ENCODE assay signal across 8 cellular contexts in the genomic region with DNA sequence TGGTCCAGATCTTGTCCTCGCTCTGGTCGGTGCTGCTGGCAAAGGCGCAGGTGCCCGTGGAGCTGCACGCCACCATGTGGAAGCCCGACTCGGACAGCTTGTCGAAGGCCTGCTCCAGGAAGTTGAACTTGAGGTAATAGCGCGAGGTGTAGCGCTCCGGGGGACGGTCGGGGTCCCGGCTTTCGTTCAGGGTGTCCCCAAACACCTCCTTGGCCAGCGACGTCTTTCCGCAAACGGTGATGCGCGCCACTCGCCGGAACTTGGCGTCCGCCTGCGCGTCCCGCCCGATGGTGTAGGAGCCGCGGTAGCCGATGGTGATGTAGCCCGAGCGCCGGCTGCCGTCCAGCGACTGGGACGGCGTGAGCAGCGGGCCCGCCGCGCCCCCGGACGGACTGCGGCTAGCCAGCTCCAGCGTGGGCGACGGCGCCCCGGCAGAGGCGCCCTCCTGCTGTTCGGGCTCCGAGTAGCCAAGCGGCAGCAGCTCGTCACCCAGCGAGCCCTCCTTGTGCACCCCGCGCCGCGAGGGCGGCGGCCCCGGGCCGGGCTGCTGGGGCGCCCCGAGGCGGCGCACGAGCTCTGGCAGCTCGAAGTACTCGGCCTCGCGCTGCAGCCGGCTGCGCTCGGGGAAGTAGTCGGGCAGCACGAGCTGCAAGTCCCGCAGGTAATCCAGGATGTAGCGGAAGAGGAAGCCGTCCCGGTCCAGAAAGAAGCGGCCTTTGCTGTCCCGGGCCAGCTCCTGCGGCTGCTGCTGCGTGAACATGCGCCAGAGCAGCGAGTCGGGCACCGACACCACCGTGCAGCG. TPM values are rescaled to one million over a fixed set of nuclear protein-coding genes. Genes with fewer than 3 reads are reported as not detected.
DNase-seq lines count a peak whose midpoint lies in the region; ATAC-seq, FAIRE-seq and TF ChIP-seq lines count a peak whose summit lies in the region.

No MANE protein-coding gene starts in this region.

- peak overlapping the region; percentile 93 for H3K4me3 Mint-ChIP-seq in activated CD4-positive, alpha-beta T cell treated with anti-CD3 and anti-CD28 coated beads for 36 hours

- peak overlapping the region; percentile 16 to 59 (median 42); a peak in 4 of 6 replicates for H3K4me3 ChIP-seq in HepG2 (replicated peaks in 1 of 3; ENCODE audit: insufficient read depth in 1 of 3, low read depth in 2 of 3, low read length in 3 of 3)

- H3K79me2 ChIP-seq in HepG2 (ENCODE audit: insufficient read depth, low read length), result no peaks in the 10 kb centered on the region

- peaks cover 7% of the 10 kb centered on the region; the same call in 1 of the 2 replicates for H3K4me1 ChIP-seq in HepG2 (ENCODE audit: insufficient read depth, low read length)

- no peaks in the 10 kb centered on the region for H4K20me1 ChIP-seq in HepG2 (ENCODE audit: insufficient read depth, low read length)

- TF ChIP-seq CTCF in HepG2 (CRISPR knock-in tag; IDR thresholded peaks at IDR 0.05), result no peak

- H3K4me2 ChIP-seq in HepG2 (ENCODE audit: low read depth, low read length), result peak overlapping the region; percentile 62

- no TSS peak for BruUV-seq in HepG2 (replicated peaks; lab: Mats Ljungman, UMichigan)

- intact Hi-C loops in activated CD4-positive, alpha-beta T cell treated with anti-CD3 and anti-CD28 coated beads for 36 hours (cut with DNase I, micrococcal nuclease), result loop anchor here (1.0 to 10.0 kb wide), 11 partner anchors 57 to 1401 kb away; partner anchors contain the start of genes CLN5 (in 1 of the 2), FBXL3 (in 1 of the 2), SLAIN1 (in 1 of the 2) and TBC1D4 (in 1 of the 2)
- intact Hi-C loops in HepG2 (cut with micrococcal nuclease; ENCODE audit: unreplicated experiment), result no loop called here

- peaks cover 2 to 16% of the 10 kb centered on the region in 2 experiments; a peak in 4 of 5 replicates for H3K27me3 ChIP-seq in HepG2 (ENCODE audit: control insufficient read depth in 1 of 2, insufficient read depth in 2 of 2, low read length in 2 of 2)

- peak overlapping the region; percentile 90 for H3K27ac Mint-ChIP-seq in activated CD4-positive, alpha-beta T cell treated with anti-CD3 and anti-CD28 coated beads for 36 hours

- H3K36me3 ChIP-seq in HepG2 (replicated peaks in 1 of 2; ENCODE audit: control insufficient read depth in 1 of 2, insufficient read depth in 2 of 2, low read length in 2 of 2), result no peaks in the 10 kb centered on the region

- TF ChIP-seq RAD21 in HepG2 (CRISPR knock-in tag; IDR thresholded peaks at IDR 0.05), result no peak

- no peak for FAIRE-seq in HepG2 (lab: Jason Lieb, UNC)

- no peak overlapping the region for H2AFZ ChIP-seq in HepG2 (ENCODE audit: low read length)

- ATAC-seq in HG02759 (IDR thresholded peaks at IDR 0.05; ENCODE audit: unreplicated experiment) (peak; percentile 40), HepG2 (peak; percentile 57)
- peak; percentile 56 for ATAC-seq in activated CD4-positive, alpha-beta T cell treated with anti-CD3 and anti-CD28 coated beads for 36 hours

- POLR2A ChIA-PET in activated CD4-positive, alpha-beta T cell treated with anti-CD3 and anti-CD28 coated beads for 36 hours (lab: Charles Lee), result interaction anchor here (1.1 to 1.8 kb wide), 2 partner anchors 140 to 190 kb away, joined by 4 to 7 read pairs; no protein-coding TSS in a partner anchor
- POLR2A ChIA-PET in HepG2 (lab: Yijun Ruan, JAX), result interaction anchor here (0.6 kb wide), 1 partner anchor 204 kb away, joined by 3 read pairs; no protein-coding TSS in a partner anchor

- DNase-seq in NCI-H1436 (lab: John Stamatoyannopoulos, UW) (peak; percentile 34), NCI-H1436 treated with DMSO at 0.1 percent for 48 hours (lab: John Stamatoyannopoulos, UW) (no peak), NCI-H1694 treated with DMSO at 0.1 percent for 48 hours (lab: John Stamatoyannopoulos, UW) (peak; percentile 77), HepG2 (ENCODE audit: low spot score) (no peak)
- DNase-seq in activated CD4-positive, alpha-beta T cell treated with anti-CD3 and anti-CD28 coated beads for 36 hours, result peak; percentile 73
- peak; percentile 52 for DNase-seq in stimulated activated CD4-positive, alpha-beta T cell treated with anti-CD3 and anti-CD28 coated beads, Interleukin-4, amount 100 ng/mL, for 1 hour

- H3K36me3 Mint-ChIP-seq in activated CD4-positive, alpha-beta T cell treated with anti-CD3 and anti-CD28 coated beads for 36 hours (ENCODE audit: low read depth), result no peaks in the 10 kb centered on the region

- TF ChIP-seq EP300 in HepG2 (IDR thresholded peaks at IDR 0.05; ENCODE audit: low read depth in 2 of 2, low read length in 2 of 2) (no peak), HepG2 (CRISPR knock-in tag; IDR thresholded peaks at IDR 0.05; ENCODE audit: borderline replicate concordance) (no peak)

- H3K4me1 Mint-ChIP-seq in activated CD4-positive, alpha-beta T cell treated with anti-CD3 and anti-CD28 coated beads for 36 hours, result peaks cover 32% of the 10 kb centered on the region

- peaks cover 6% of the 10 kb centered on the region for H3K27me3 Mint-ChIP-seq in activated CD4-positive, alpha-beta T cell treated with anti-CD3 and anti-CD28 coated beads for 36 hours

- H3K9ac ChIP-seq in HepG2 (ENCODE audit: insufficient read depth, low read depth, low read length), result no peak overlapping the region

- CTCF ChIA-PET in activated CD4-positive, alpha-beta T cell treated with anti-CD3 and anti-CD28 coated beads for 36 hours (lab: Charles Lee), result interaction anchor here (0.6 to 2.4 kb wide), 12 partner anchors 10 to 1015 kb away, joined by 3 to 11 read pairs (median 4); no protein-coding TSS in a partner anchor
- CTCF ChIA-PET in HepG2 (lab: Yijun Ruan, JAX; ENCODE audit: low intra/inter-chr PET ratio, low total read pairs), result no interaction called here

- in situ Hi-C loops in HepG2 (cut with HindIII; ENCODE audit: extremely low pct_ligation_motif_present, low pct_unique_long_range_greater_than_20kb), result no loop called here

- H3K9me3 ChIP-seq in HepG2 (ENCODE audit: low read length), result no peaks in the 10 kb centered on the region

- WGBS in HepG2 (ENCODE audit: low lambda C conversion rate), result 90% methylated on average over 20 of the region's 94 CpGs

- H3K9me3 Mint-ChIP-seq in activated CD4-positive, alpha-beta T cell treated with anti-CD3 and anti-CD28 coated beads for 36 hours (ENCODE audit: low read depth), result no peaks in the 10 kb centered on the region

- no peak for TF ChIP-seq POLR2A in HepG2 (IDR thresholded peaks at IDR 0.05; ENCODE audit: insufficient read depth in 1 of 2, low read depth in 2 of 2, low read length in 2 of 2)

- H3K27ac ChIP-seq in cingulate gyrus (ENCODE audit: low read depth, low read length) (peak overlapping the region; percentile 75), HepG2 (ENCODE audit: extremely low read length, insufficient read depth, low read length) (no peak overlapping the region)

TF ChIP-seq in HepG2, 621 proteins besides CTCF, POLR2A, EP300 and RAD21 (continues in another document):
- TF ChIP-seq HOXA3 (CRISPR knock-in tag; IDR thresholded peaks at IDR 0.05), result peak; percentile 21; the same call in 1 of the 2 replicates

RNA-seq across cellular contexts. Expression of gene KCTD12, which starts 0.8 kb away (rescaled TPM):
- 10 to 100 TPM in 1 of 2 experiments, 1 to 10 TPM in 1; 9.9 to 11.1 TPM for total RNA-seq in activated CD4-positive, alpha-beta T cell treated with anti-CD3 and anti-CD28 coated beads for 36 hours
- not detected in 2 replicates for total RNA-seq in HepG2 (2016; rRNA removed; fragmentation: Illumina TruSeq; extraction: Trizol)
- not detected in 2 replicates for total RNA-seq in HepG2 (2016; cell fraction: cytosol; rRNA removed; fragmentation: Illumina TruSeq; extraction: Trizol; ENCODE audit: low read depth)
- not detected in 2 replicates for total RNA-seq in HepG2 (2016; cell fraction: insoluble cytoplasmic fraction; rRNA removed; fragmentation: Illumina TruSeq; extraction: Trizol)
- not detected in 2 replicates for total RNA-seq in HepG2 (2016; cell fraction: membrane; rRNA removed; fragmentation: Illumina TruSeq; extraction: Trizol)
- not detected in 2 replicates for total RNA-seq in HepG2 (2016; cell fraction: nucleus; rRNA removed; fragmentation: Illumina TruSeq; extraction: Trizol)
- not detected in 2 replicates for polyA plus RNA-seq in HepG2 (2011; rRNA removed)
- polyA plus RNA-seq in HepG2 (2011; cell fraction: cytosol; rRNA removed), result 0.01 TPM in 1 of 2 replicates, not detected in the other
- polyA plus RNA-seq in HepG2 (2011; cell fraction: nucleus; rRNA removed), result 0.02 TPM in 1 of 2 replicates, not detected in the other
- not detected in 2 replicates for polyA plus RNA-seq in HepG2 (2012)
- polyA plus RNA-seq in HepG2 (2016; cell fraction: cytosol; fragmentation: Illumina TruSeq; extraction: Trizol; ENCODE audit: low read depth), result not detected in 2 replicates
- polyA plus RNA-seq in HepG2 (2016; cell fraction: insoluble cytoplasmic fraction; fragmentation: Illumina TruSeq; extraction: Trizol; ENCODE audit: low read depth), result not detected in 2 replicates
- not detected in 2 replicates for polyA plus RNA-seq in HepG2 (2016; cell fraction: membrane; fragmentation: Illumina TruSeq; extraction: Trizol; ENCODE audit: low read depth)
- polyA plus RNA-seq in HepG2 (2016; cell fraction: nucleus; fragmentation: Illumina TruSeq; extraction: Trizol; ENCODE audit: insufficient read depth, low read depth), result not detected in 2 replicates
- not detected in 2 replicates for polyA minus RNA-seq in HepG2 (2011; rRNA and poly(A)+ RNA removed; ENCODE audit: low replicate concordance)
- not detected in 2 replicates for polyA minus RNA-seq in HepG2 (2011; cell fraction: cytosol; rRNA and poly(A)+ RNA removed)
- polyA minus RNA-seq in HepG2 (2011; cell fraction: nucleus; rRNA and poly(A)+ RNA removed), result not detected in 2 replicates

Comparison
In these comparisons a context has a peak if more than half of its experiments do, and no peak if none do; other contexts are left out.
1. DNase-seq: peak in NCI-H1436 (single experiment), NCI-H1694 treated with DMSO at 0.1 percent for 48 hours (single experiment), activated CD4-positive, alpha-beta T cell treated with anti-CD3 and anti-CD28 coated beads for 36 hours (single experiment) and stimulated activated CD4-positive, alpha-beta T cell treated with anti-CD3 and anti-CD28 coated beads, Interleukin-4, amount 100 ng/mL, for 1 hour (single experiment); none in NCI-H1436 treated with DMSO at 0.1 percent for 48 hours (single experiment) and HepG2 (single experiment).
2. RNA of gene KCTD12, which starts 0.8 kb away (total RNA-seq): 9.9 to 11.1 TPM in activated CD4-positive, alpha-beta T cell treated with anti-CD3 and anti-CD28 coated beads for 36 hours; not detected in HepG2; every median in the first group is over 10 times any median in the second.
3. Peak in every context shown above with its lines, with median percentiles within 50 percentile points of each other: ATAC-seq.